In the genomic region with DNA sequence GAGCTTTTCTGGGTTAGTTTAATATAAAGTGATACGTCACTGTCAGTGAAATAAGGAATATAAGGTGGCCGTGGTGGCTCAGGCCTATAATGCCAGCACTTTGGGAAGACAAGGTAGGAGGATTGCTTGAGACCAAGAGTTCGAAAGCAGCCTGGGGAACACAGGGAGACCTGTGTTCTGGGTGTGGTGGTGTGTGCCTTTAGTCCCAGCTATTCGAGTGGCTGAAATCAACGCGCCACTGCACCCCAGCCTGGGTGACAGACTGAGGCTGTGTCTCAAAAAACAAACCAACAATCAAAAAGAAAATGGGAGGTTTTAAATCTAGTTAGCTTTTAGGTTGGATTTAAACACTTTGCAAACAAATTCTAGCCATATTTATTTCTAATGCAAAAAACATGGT, we compare ENCODE assay signal across 13 cellular contexts. TPM values are rescaled to one million over a fixed set of nuclear protein-coding genes. Genes with fewer than 3 reads are reported as not detected.
DNase-seq lines count a peak whose midpoint lies in the region; ATAC-seq and TF ChIP-seq lines count a peak whose summit lies in the region.
"Had no signal": no experiment of that assay in that cellular context is flagged by ENCODE, and none has a peak within 500 bp of the region (broad histone marks: within the 10 kb centered on the region; RNA-seq: fewer than 3 reads in every experiment).

No MANE protein-coding gene starts in this region.

- H3K4me1 Mint-ChIP-seq in CD8-positive, alpha-beta T cell (ENCODE audit: low read depth): peaks cover 43% of the 10 kb centered on the region
- H3K4me1 Mint-ChIP-seq in HFFc6 (ENCODE audit: low read depth): peaks cover 30% of the 10 kb centered on the region

- H3K36me3 Mint-ChIP-seq in CD8-positive, alpha-beta T cell: peaks cover 22% of the 10 kb centered on the region
- peaks cover 5% of the 10 kb centered on the region; the same call in 1 of the 2 replicates for H3K36me3 Mint-ChIP-seq in HFFc6 (ENCODE audit: low read depth)

- no peaks in the 10 kb centered on the region for H3K9me3 ChIP-seq in CD8-positive, alpha-beta T cell (ENCODE audit: low read length)
- no peaks in the 10 kb centered on the region for H3K9me3 ChIP-seq in thyroid gland
- H3K9me3 ChIP-seq: A549, BE2C, HAP-1 had no signal

- CTCF ChIA-PET in CD8-positive, alpha-beta T cell (lab: Charles Lee): interaction anchor here (0.6 kb wide), 2 partner anchors 27 to 189 kb away, joined by 3 read pairs; no protein-coding TSS in a partner anchor

- DNase-seq in CD8-positive, alpha-beta T cell: no peak
- DNase-seq in HFFc6: no peak
- DNase-seq in mesenteric fat pad (ENCODE audit: low spot score): peak; percentile 26
- DNase-seq in thyroid gland: peak; percentile 58 to 65
- DNase-seq in NCI-H524 (lab: John Stamatoyannopoulos, UW): no peak
- no peak for DNase-seq in NCI-H2081 treated with DMSO at 0.1 percent for 48 hours (lab: John Stamatoyannopoulos, UW)
- DNase-seq: BE2C, DMS 273 treated with DMSO at 0.1 percent for 48 hours, GOT3 had no signal

- no peak for TF ChIP-seq CTCF in CD8-positive, alpha-beta T cell (IDR thresholded peaks at IDR 0.05)
- TF ChIP-seq CTCF in HFFc6 (IDR thresholded peaks at IDR 0.05) (no peak), thyroid gland (IDR thresholded peaks at IDR 0.05) (no peak)

- no peak overlapping the region for H3K4me3 Mint-ChIP-seq in CD8-positive, alpha-beta T cell
- H3K4me3 Mint-ChIP-seq in HFFc6: no peak overlapping the region

- peaks cover 6% of the 10 kb centered on the region for H3K4me1 ChIP-seq in CD8-positive, alpha-beta T cell (ENCODE audit: insufficient read depth, low read length)
- H3K4me1 ChIP-seq in thyroid gland: peaks cover 20 to 47% of the 10 kb centered on the region in 2 donors

- no peak for TF ChIP-seq POLR2A in thyroid gland (IDR thresholded peaks at IDR 0.05)

- POLR2A ChIA-PET in CD8-positive, alpha-beta T cell (lab: Charles Lee): no interaction called here

- peak overlapping the region; percentile 3 for H3K27ac Mint-ChIP-seq in CD8-positive, alpha-beta T cell
- peak overlapping the region; percentile 38; the same call in 1 of the 2 replicates for H3K27ac Mint-ChIP-seq in HFFc6

- ATAC-seq in CD8-positive, alpha-beta T cell: no peak
- ATAC-seq in GM18907 (IDR thresholded peaks at IDR 0.05; ENCODE audit: unreplicated experiment): no peak
- ATAC-seq: A549 had no signal

- H3K9me3 Mint-ChIP-seq in CD8-positive, alpha-beta T cell: no peaks in the 10 kb centered on the region
- no peaks in the 10 kb centered on the region for H3K9me3 Mint-ChIP-seq in HFFc6

- intact Hi-C loops in CD8-positive, alpha-beta T cell (cut with DNase I, micrococcal nuclease): no loop called here
- intact Hi-C loops in thyroid gland (cut with DNase I): no loop called here

- no peaks in the 10 kb centered on the region for H3K27me3 Mint-ChIP-seq in CD8-positive, alpha-beta T cell (ENCODE audit: low read depth)
- H3K27me3 Mint-ChIP-seq in HFFc6 (ENCODE audit: insufficient read depth): no peaks in the 10 kb centered on the region

- peaks cover 5% of the 10 kb centered on the region for H3K36me3 ChIP-seq in CD8-positive, alpha-beta T cell (ENCODE audit: insufficient read depth, low read length)
- no peaks in the 10 kb centered on the region for H3K36me3 ChIP-seq in thyroid gland

- WGBS in thyroid gland, 2 donors: 54 to 70% methylated on average over 6 of the region's 6 CpGs

- no peak overlapping the region for H3K27ac ChIP-seq in CD8-positive, alpha-beta T cell (ENCODE audit: low read depth, low read length)
- peak overlapping the region; percentile 35 to 51 (median 43) for H3K27ac ChIP-seq in thyroid gland
- H3K27ac ChIP-seq: A549, C4-2B had no signal

- no peak overlapping the region for H3K4me3 ChIP-seq in CD8-positive, alpha-beta T cell (ENCODE audit: low read depth, low read length)
- no peak overlapping the region for H3K4me3 ChIP-seq in thyroid gland (replicated peaks in 1 of 3)
- H3K4me3 ChIP-seq: A549, HAP-1 had no signal

- no peaks in the 10 kb centered on the region for H3K27me3 ChIP-seq in CD8-positive, alpha-beta T cell (ENCODE audit: insufficient read depth, low read length)
- no peaks in the 10 kb centered on the region for H3K27me3 ChIP-seq in thyroid gland
- H3K27me3 ChIP-seq: BE2C had no signal

RNA-seq across cellular contexts. Expression of gene NSD1, which starts 53.1 kb away (rescaled TPM):
- total RNA-seq in CD8-positive, alpha-beta T cell: 10 to 100 TPM; 71.8 to 75.2 TPM
- total RNA-seq in HFFc6 (2021; fragmentation: NEBNext Ultra II Directional; extraction: Animal tissue kit (Norgen Biotek cat#: 25700)): 10 to 100 TPM; 42.6 to 56.4 (median 48.4) TPM
- total RNA-seq in mesenteric fat pad: 74.6 TPM
- 100 to 1,000 TPM in 1 of 4 donors, 10 to 100 TPM in 3; 61.9 to 114 (median 73.9) TPM for total RNA-seq in thyroid gland

Comparison
In these comparisons a context has a peak if more than half of its experiments do, and no peak if none do; other contexts are left out.
1. DNase-seq: peak in mesenteric fat pad (single experiment) and thyroid gland (2 of 2); none in CD8-positive, alpha-beta T cell (0 of 7), HFFc6 (single experiment), NCI-H524 (0 of 2) and NCI-H2081 treated with DMSO at 0.1 percent for 48 hours (single experiment).